ENCODE assay signal across 39 cellular contexts in genomic region chrX:16145656-16146055, GRCh38. TPM values are rescaled to one million over a fixed set of nuclear protein-coding genes. Genes with fewer than 3 reads are reported as not detected.
DNase-seq lines count a peak whose midpoint lies in the region; ATAC-seq, FAIRE-seq and TF ChIP-seq lines count a peak whose summit lies in the region.
"Had no signal": no experiment of that assay in that cellular context is flagged by ENCODE, and none has a peak within 500 bp of the region (broad histone marks: within the 10 kb centered on the region; RNA-seq: fewer than 3 reads in every experiment).

No MANE protein-coding gene starts in this region.

- no peak overlapping the region for H3K9ac ChIP-seq in astrocyte (ENCODE audit: low read length)
- H3K9ac ChIP-seq in K562 (ENCODE audit: insufficient read depth in 1 of 2, low read depth in 2 of 2, low read length in 2 of 2), result no peak overlapping the region
- H3K9ac ChIP-seq: BLaER1; BLaER1 treated with 17β-estradiol and CSF1 and Interleukin-3, amounts not matched to agents 10 nM and 100 nM had no signal

- no peaks in the 10 kb centered on the region for H3K27me3 Mint-ChIP-seq in astrocyte (ENCODE audit: low read depth, unreplicated experiment)

- FAIRE-seq in A549 (lab: Jason Lieb, UNC) (peak; percentile 70), astrocyte (lab: Jason Lieb, UNC) (peak; percentile 26), K562 (lab: Jason Lieb, UNC) (no peak), pancreas (lab: Jason Lieb, UNC) (peak; percentile 45), urothelium cell line (lab: Jason Lieb, UNC) (no peak)
- FAIRE-seq: A204.1, D721Med had no signal

- no peak overlapping the region for H3K4me3 Mint-ChIP-seq in astrocyte (ENCODE audit: unreplicated experiment)
- H3K4me3 Mint-ChIP-seq: B cell; CD14-positive monocyte; CD4-positive, alpha-beta memory T cell; CD4-positive, alpha-beta T cell; CD4-positive, CD25-positive, alpha-beta regulatory T cell; CD8-positive, alpha-beta memory T cell; CD8-positive, alpha-beta T cell had no signal

- no peaks in the 10 kb centered on the region for H3K36me3 Mint-ChIP-seq in astrocyte (ENCODE audit: low read depth, unreplicated experiment)
- H3K36me3 Mint-ChIP-seq: CD14-positive monocyte; CD4-positive, alpha-beta memory T cell; CD4-positive, CD25-positive, alpha-beta regulatory T cell; CD8-positive, alpha-beta T cell had no signal

- H3K9me3 Mint-ChIP-seq in astrocyte (ENCODE audit: unreplicated experiment), result no peaks in the 10 kb centered on the region
- H3K9me3 Mint-ChIP-seq: CD4-positive, alpha-beta T cell; CD4-positive, CD25-positive, alpha-beta regulatory T cell had no signal

- BruUV-seq in K562 (replicated peaks; lab: Mats Ljungman, UMichigan), result no TSS peak

- no peaks in the 10 kb centered on the region for H3K79me2 ChIP-seq in astrocyte (ENCODE audit: insufficient read depth, low read length)
- H3K79me2 ChIP-seq in K562 (ENCODE audit: control insufficient read depth, insufficient read depth, low read length), result no peaks in the 10 kb centered on the region

- H3K4me1 ChIP-seq in A549, result no peaks in the 10 kb centered on the region
- H3K4me1 ChIP-seq in astrocyte (ENCODE audit: insufficient read depth, low read length), result no peaks in the 10 kb centered on the region
- no peaks in the 10 kb centered on the region for H3K4me1 ChIP-seq in K562 (replicated peaks in 1 of 2; ENCODE audit: control insufficient read depth in 2 of 2, insufficient read depth in 2 of 2, low read length in 2 of 2)
- peaks cover 0 to 5% (median 0%) of the 10 kb centered on the region in 3 donors for H3K4me1 ChIP-seq in pancreas
- H3K4me1 ChIP-seq: BE2C; BLaER1; BLaER1 treated with 17β-estradiol and CSF1 and Interleukin-3, amounts not matched to agents 10 nM and 100 nM; Caco-2 had no signal

- no peak overlapping the region for H3K27ac Mint-ChIP-seq in astrocyte (ENCODE audit: unreplicated experiment)
- H3K27ac Mint-ChIP-seq: B cell; CD14-positive monocyte; CD4-positive, alpha-beta memory T cell; CD4-positive, alpha-beta T cell; CD4-positive, CD25-positive, alpha-beta regulatory T cell; CD8-positive, alpha-beta memory T cell; CD8-positive, alpha-beta T cell had no signal

- ATAC-seq in A549, result no peak
- ATAC-seq in K562, result no peak
- ATAC-seq in pancreas, result no peak
- ATAC-seq: CD8-positive, alpha-beta T cell had no signal

- H3K4me1 Mint-ChIP-seq in astrocyte (ENCODE audit: low read depth, unreplicated experiment), result no peaks in the 10 kb centered on the region
- H3K4me1 Mint-ChIP-seq: B cell; CD14-positive monocyte; CD4-positive, alpha-beta memory T cell; CD4-positive, CD25-positive, alpha-beta regulatory T cell; CD8-positive, alpha-beta memory T cell had no signal

- no peak overlapping the region for H3K4me2 ChIP-seq in A549
- H3K4me2 ChIP-seq in astrocyte (ENCODE audit: low read length), result no peak overlapping the region
- H3K4me2 ChIP-seq in K562 (ENCODE audit: insufficient read depth, low read length), result no peak overlapping the region
- H3K4me2 ChIP-seq: BLaER1; BLaER1 treated with 17β-estradiol and CSF1 and Interleukin-3, amounts not matched to agents 10 nM and 100 nM had no signal

- no peak for TF ChIP-seq RAD21 in A549 (conservative IDR thresholded peaks at IDR 0.05 in 1 of 2, IDR thresholded peaks at IDR 0.05 in 1 of 2)
- TF ChIP-seq RAD21 in K562 (CRISPR knock-in tag; conservative IDR thresholded peaks at IDR 0.05 in 1 of 2, IDR thresholded peaks at IDR 0.05 in 1 of 2), result no peak

- DNase-seq in A549 (ENCODE audit: low read depth in 1 of 2, low spot score in 1 of 2) (no peak), astrocyte (ENCODE audit: low read depth) (no peak), K562 (ENCODE audit: extremely low read depth in 1 of 4, low spot score in 3 of 4) (no peak), pancreas (no peak), GM13976 (ENCODE audit: low spot score) (no peak), C1 segment of cervical spinal cord (lab: John Stamatoyannopoulos, UW) (no peak), urothelium cell line (ENCODE audit: low spot score) (no peak)
- DNase-seq in activated CD8-positive, alpha-beta memory T cell treated with anti-CD3 and anti-CD28 coated beads, Interleukin-2, amount 50 U/mL, for 48 hours, result no peak
- DNase-seq: 8988T; ACHN; AML-193; BE2C; Caco-2; Calu3; CD4-positive, alpha-beta memory T cell; CD4-positive, alpha-beta T cell; CD4-positive, CD25-positive, alpha-beta regulatory T cell; CD8-positive, alpha-beta memory T cell; CD8-positive, alpha-beta T cell; COR-L47; DMS 273 treated with DMSO at 0.1 percent for 48 hours; DMS153; DMS53; DMS79; DMS79 treated with DMSO at 0.1 percent for 48 hours; DND-41; EL had no signal

- H3K9me3 ChIP-seq in A549 (no peaks in the 10 kb centered on the region), astrocyte (ENCODE audit: insufficient read depth, low read depth, low read length) (no peaks in the 10 kb centered on the region), K562 (replicated peaks; ENCODE audit: control insufficient read depth, insufficient read depth, low read depth, low read length) (no peaks in the 10 kb centered on the region), pancreas (no peaks in the 10 kb centered on the region)
- H3K9me3 ChIP-seq: BE2C, Caco-2 had no signal

- H3K27ac ChIP-seq in A549 (no peak overlapping the region), astrocyte (ENCODE audit: low read depth, low read length) (no peak overlapping the region), K562 (ENCODE audit: extremely low read depth, low read depth, low read length) (no peak overlapping the region), pancreas (no peak overlapping the region)
- H3K27ac ChIP-seq: 22Rv1; BLaER1; BLaER1 treated with 17β-estradiol and CSF1 and Interleukin-3, amounts not matched to agents 10 nM and 100 nM; C4-2B had no signal

- CTCF ChIA-PET in A549 (lab: Yijun Ruan, JAX), result interaction anchor here (1.2 kb wide), 1 partner anchor 10 kb away, joined by 4 read pairs; no protein-coding TSS in a partner anchor
- CTCF ChIA-PET in K562 (lab: Yijun Ruan, JAX; ENCODE audit: low intra/inter-chr PET ratio), result no interaction called here

- H3K9me1 ChIP-seq in K562 (ENCODE audit: control insufficient read depth, insufficient read depth, low read length), result no peaks in the 10 kb centered on the region

- TF ChIP-seq POLR2A in A549 (IDR thresholded peaks at IDR 0.05; ENCODE audit: low read length) (no peak), K562 (conservative IDR thresholded peaks at IDR 0.05) (no peak)

- H3K36me3 ChIP-seq in astrocyte (ENCODE audit: insufficient read depth, low read length), result no peaks in the 10 kb centered on the region
- no peaks in the 10 kb centered on the region for H3K36me3 ChIP-seq in K562 (ENCODE audit: control insufficient read depth, insufficient read depth, low read length)
- H3K36me3 ChIP-seq in pancreas, result no peaks in the 10 kb centered on the region
- H3K36me3 ChIP-seq: BE2C; BLaER1; BLaER1 treated with 17β-estradiol and CSF1 and Interleukin-3, amounts not matched to agents 10 nM and 100 nM had no signal

- H3K4me3 ChIP-seq in A549, result no peak overlapping the region
- no peak overlapping the region for H3K4me3 ChIP-seq in astrocyte (ENCODE audit: insufficient read depth, low read depth, low read length)
- no peak overlapping the region for H3K4me3 ChIP-seq in K562
- H3K4me3 ChIP-seq in pancreas, result no peak overlapping the region
- H3K4me3 ChIP-seq: BLaER1; BLaER1 treated with 17β-estradiol and CSF1 and Interleukin-3, amounts not matched to agents 10 nM and 100 nM had no signal

- no peaks in the 10 kb centered on the region for H4K20me1 ChIP-seq in astrocyte (ENCODE audit: insufficient read depth, low read length)
- no peaks in the 10 kb centered on the region for H4K20me1 ChIP-seq in K562 (replicated peaks; ENCODE audit: control insufficient read depth, insufficient read depth, low read length)
- H4K20me1 ChIP-seq: BLaER1; BLaER1 treated with 17β-estradiol and CSF1 and Interleukin-3, amounts not matched to agents 10 nM and 100 nM had no signal

- POLR2A ChIA-PET in A549 (lab: Yijun Ruan, JAX), result no interaction called here
- POLR2A ChIA-PET in K562 (lab: Yijun Ruan, JAX), result no interaction called here

- in situ Hi-C loops in K562 (cut with MboI) (no loop called here), GM13976 (cut with MboI; ENCODE audit: low sequenced_read_pairs, unreplicated experiment) (loop anchor here (25.0 kb wide), 1 partner anchor 292 kb away; no protein-coding TSS in a partner anchor)

- TF ChIP-seq CTCF in A549 (IDR thresholded peaks at IDR 0.05) (no peak), astrocyte (IDR thresholded peaks at IDR 0.05; ENCODE audit: insufficient read depth, low read depth, low read length) (no peak), K562 (IDR thresholded peaks at IDR 0.05 in 2 of 3, conservative IDR thresholded peaks at IDR 0.05 in 1 of 3; ENCODE audit: insufficient read depth in 2 of 3, low read depth in 1 of 3, low read length in 3 of 3) (no peak), pancreas (IDR thresholded peaks at IDR 0.05) (no peak), GM13976 (IDR thresholded peaks at IDR 0.05; ENCODE audit: borderline replicate concordance, control extremely low read depth, extremely low read depth, insufficient read depth, missing control alignments) (no peak)

- intact Hi-C loops in K562 (cut with micrococcal nuclease) (no loop called here), pancreas (cut with DNase I) (no loop called here)

- TF ChIP-seq EP300 in A549 (IDR thresholded peaks at IDR 0.05) (no peak), K562 (IDR thresholded peaks at IDR 0.05; ENCODE audit: low read length) (no peak)

- no peak overlapping the region for H2AFZ ChIP-seq in astrocyte (ENCODE audit: low read depth, low read length)
- H2AFZ ChIP-seq in K562 (ENCODE audit: low read depth, low read length), result no peak overlapping the region

- no peaks in the 10 kb centered on the region for H3K27me3 ChIP-seq in astrocyte (ENCODE audit: insufficient read depth, low read length)
- no peaks in the 10 kb centered on the region for H3K27me3 ChIP-seq in K562 (ENCODE audit: control insufficient read depth in 2 of 2, insufficient read depth in 2 of 2, low read length in 2 of 2)
- H3K27me3 ChIP-seq in pancreas, result no peaks in the 10 kb centered on the region
- H3K27me3 ChIP-seq: BE2C had no signal

RNA-seq across cellular contexts. Expression of gene MAGEB17, which starts 21.6 kb away (rescaled TPM):
- polyA plus RNA-seq in A549 (2011; rRNA removed) (not detected in 2 replicates), A549 (2017; fragmentation: RNase III; extraction: RNeasy Plus Mini Kit Qiagen cat#74134 plus additional on column Dnase treatment) (not detected in 3 replicates), K562 (2011; rRNA removed) (0.07 TPM in 1 of 2 replicates, not detected in the other), K562 (2014; fragmentation: Illumina TruSeq; extraction: Trizol) (0.13 and 0.14 TPM in 2 replicates), K562 (2014; fragmentation: Nextera tagmentation; extraction: Ambion mirVana) (under 1 TPM; 0.08 to 0.45 TPM), K562 (2014; rRNA removed) (0.27 TPM in 1 of 2 replicates, not detected in the other), pancreas (1 to 10 TPM in 1 of 2 donors, under 1 TPM in 1; 0.66 to 2.2 TPM)
- not detected in 2 replicates for polyA plus RNA-seq in A549 (2012; cell fraction: cytosol; rRNA removed)
- 0.06 TPM in 1 of 2 replicates, not detected in the other for polyA plus RNA-seq in A549 (2012; cell fraction: nucleus; rRNA removed)
- not detected in 2 replicates for polyA minus RNA-seq in A549 (2011; rRNA and poly(A)+ RNA removed)
- total RNA-seq in astrocyte (not detected in 2 replicates), K562 (2014; rRNA removed) (0.29 TPM in 1 of 2 replicates, not detected in the other), K562 (2014; rRNA removed; fragmentation: Illumina TruSeq; extraction: Trizol) (0.11 TPM in 1 of 2 replicates, not detected in the other), K562 (2015; rRNA removed; fragmentation: Illumina TruSeq; extraction: Trizol) (0.14 and 0.19 TPM in 2 replicates), K562 (2021) (0.16 and 0.25 TPM in 2 replicates), pancreas (1 to 10 TPM in 1 of 6 donors, under 1 TPM in 5; 0.19 to 2.2 (median 0.53) TPM)
- not detected in 2 replicates for total RNA-seq in K562 (2011; cell fraction: chromatin; rRNA removed; ENCODE audit: low replicate concordance)
- total RNA-seq in K562 (2011; cell fraction: nucleolus; rRNA removed), result not detected in 2 replicates
- not detected in 2 replicates for total RNA-seq in K562 (2011; cell fraction: nucleoplasm; rRNA removed)
- polyA plus RNA-seq in K562 (2011; cell fraction: cytosol; rRNA removed), result 0.04 TPM in 1 of 2 replicates, not detected in the other
- polyA plus RNA-seq in K562 (2011; cell fraction: nucleus; rRNA removed), result not detected in 2 replicates
- 1.8 and 4.3 TPM in 2 replicates for polyA plus RNA-seq in K562 (2012)
- 0.14 TPM in 1 of 2 replicates, not detected in the other for polyA minus RNA-seq in K562 (2011; rRNA and poly(A)+ RNA removed)
- not detected in 2 replicates for polyA minus RNA-seq in K562 (2011; cell fraction: cytosol; rRNA and poly(A)+ RNA removed)
- polyA minus RNA-seq in K562 (2011; cell fraction: nucleus; rRNA and poly(A)+ RNA removed), result not detected in 2 replicates
- total RNA-seq: A673; B cell; Caco-2; Calu3; CD4-positive, alpha-beta memory T cell; CD4-positive, alpha-beta T cell; CD4-positive, CD25-positive, alpha-beta regulatory T cell; CD8-positive, alpha-beta memory T cell; CD8-positive, alpha-beta T cell; Daoy; G401 had no signal
- polyA plus RNA-seq: BJ; CD14-positive monocyte; CD4-positive, alpha-beta memory T cell; CD4-positive, CD25-positive, alpha-beta regulatory T cell; CD8-positive, alpha-beta memory T cell had no signal

RNA-seq across cellular contexts. Expression of gene GRPR, which starts 22.3 kb away (rescaled TPM):
- 0.04 and 0.11 TPM in 2 replicates for polyA plus RNA-seq in A549 (2011; rRNA removed)
- 0.01 TPM in 2 replicates for polyA plus RNA-seq in A549 (2012; cell fraction: cytosol; rRNA removed)
- 0.07 TPM in 1 of 2 replicates, not detected in the other for polyA plus RNA-seq in A549 (2012; cell fraction: nucleus; rRNA removed)
- polyA plus RNA-seq in A549 (2017; fragmentation: RNase III; extraction: RNeasy Plus Mini Kit Qiagen cat#74134 plus additional on column Dnase treatment), result 0.06 to 0.08 TPM in 2 of 3 replicates, not detected in the other
- 0.15 and 0.17 TPM in 2 replicates for polyA minus RNA-seq in A549 (2011; rRNA and poly(A)+ RNA removed)
- total RNA-seq in astrocyte, result 1.9 and 3.0 TPM in 2 replicates
- total RNA-seq in K562 (2011; cell fraction: chromatin; rRNA removed; ENCODE audit: low replicate concordance), result 0.28 TPM in 1 of 2 replicates, not detected in the other
- total RNA-seq in K562 (2011; cell fraction: nucleolus; rRNA removed), result not detected in 2 replicates
- not detected in 2 replicates for total RNA-seq in K562 (2011; cell fraction: nucleoplasm; rRNA removed)
- not detected in 2 replicates for total RNA-seq in K562 (2014; rRNA removed)
- total RNA-seq in K562 (2014; rRNA removed; fragmentation: Illumina TruSeq; extraction: Trizol), result 0.10 TPM in 1 of 2 replicates, not detected in the other
- total RNA-seq in K562 (2015; rRNA removed; fragmentation: Illumina TruSeq; extraction: Trizol), result not detected in 2 replicates
- 0.09 TPM in 1 of 2 replicates, not detected in the other for total RNA-seq in K562 (2021)
- polyA plus RNA-seq in K562 (2011; rRNA removed), result 0.06 and 0.08 TPM in 2 replicates
- 0.13 and 0.16 TPM in 2 replicates for polyA plus RNA-seq in K562 (2011; cell fraction: cytosol; rRNA removed)
- 0.28 and 0.37 TPM in 2 replicates for polyA plus RNA-seq in K562 (2011; cell fraction: nucleus; rRNA removed)
- 0.43 and 0.60 TPM in 2 replicates for polyA plus RNA-seq in K562 (2012)
- 0.19 TPM in 1 of 2 replicates, not detected in the other for polyA plus RNA-seq in K562 (2014; fragmentation: Illumina TruSeq; extraction: Trizol)
- under 1 TPM in 1 of 2 experiments, not detected in 1; 0.11 TPM for polyA plus RNA-seq in K562 (2014; fragmentation: Nextera tagmentation; extraction: Ambion mirVana)
- not detected in 2 replicates for polyA plus RNA-seq in K562 (2014; rRNA removed)
- polyA minus RNA-seq in K562 (2011; rRNA and poly(A)+ RNA removed), result not detected in 2 replicates
- not detected in 2 replicates for polyA minus RNA-seq in K562 (2011; cell fraction: cytosol; rRNA and poly(A)+ RNA removed)
- polyA minus RNA-seq in K562 (2011; cell fraction: nucleus; rRNA and poly(A)+ RNA removed), result not detected in 2 replicates
- total RNA-seq in pancreas, result 10 to 100 TPM in 3 of 6 donors, 1 to 10 TPM in 3; 7.1 to 32.4 (median 9.3) TPM
- polyA plus RNA-seq in pancreas, result 1 to 10 TPM; 1.4 to 2.9 TPM
- total RNA-seq: Caco-2; CD4-positive, CD25-positive, alpha-beta regulatory T cell; Daoy; G401 had no signal
- polyA plus RNA-seq: CD8-positive, alpha-beta memory T cell had no signal

Comparison
In these comparisons a context has a peak if more than half of its experiments do, and no peak if none do; other contexts are left out.
1. Of the 35 proteins assayed by ChIP-seq in both K562 and A549: peak only in K562: none; only in A549: MAFK; in both: none; in neither: 34.